Comparison of ENCODE assay signal across 14 cellular contexts in genomic region chr16:84340305-84341040, GRCh38. TPM values are rescaled to one million over a fixed set of nuclear protein-coding genes. Genes with fewer than 3 reads are reported as not detected.
DNase-seq lines count a peak whose midpoint lies in the region; ATAC-seq, FAIRE-seq and TF ChIP-seq lines count a peak whose summit lies in the region.
"Had no signal": no experiment of that assay in that cellular context is flagged by ENCODE, and none has a peak within 500 bp of the region (broad histone marks: within the 10 kb centered on the region; RNA-seq: fewer than 3 reads in every experiment).

No MANE protein-coding gene starts in this region.

- H3K36me3 ChIP-seq in breast epithelium, result no peaks in the 10 kb centered on the region
- no peaks in the 10 kb centered on the region for H3K36me3 ChIP-seq in HepG2 (replicated peaks in 1 of 2; ENCODE audit: control insufficient read depth in 1 of 2, insufficient read depth in 2 of 2, low read length in 2 of 2)
- H3K36me3 ChIP-seq: neural progenitor cell, thoracic aorta had no signal

- TF ChIP-seq CTCF in breast epithelium (IDR thresholded peaks at IDR 0.05) (peak in 2 of 3 donors; percentile 37 to 46), HepG2 (CRISPR knock-in tag; IDR thresholded peaks at IDR 0.05) (no peak)

- 36% methylated on average over 13 of the region's 18 CpGs for WGBS in HepG2 (ENCODE audit: low lambda C conversion rate)

- H3K4me3 Mint-ChIP-seq in activated T-helper 2 cell treated with anti-CD3 and anti-CD28 coated beads, Interferon-gamma antibody, Interleukin-2, Interleukin-4, amounts not matched to agents 10 μg/mL and 5 μg/mL and 100 μg/mL, durations not matched to agents 14 hours and 24 hours and 36 hours (ENCODE audit: low read depth), result no peak overlapping the region
- no peak overlapping the region for H3K4me3 Mint-ChIP-seq in T-helper 17 cell
- H3K4me3 Mint-ChIP-seq in activated T-cell treated with anti-CD3 and anti-CD28 coated beads, Interleukin-2, amount 50 U/mL, for 4 hours, result no peak overlapping the region
- H3K4me3 Mint-ChIP-seq: neural progenitor cell; T-helper 1 cell treated with Interleukin-12 subunit alpha and Interleukin-12 subunit beta and Interleukin-4 antibody, amounts not matched to agents 30 μg/mL and 1 μg/mL, for 36 hours had no signal

- H3K27me3 Mint-ChIP-seq in activated T-helper 2 cell treated with anti-CD3 and anti-CD28 coated beads, Interferon-gamma antibody, Interleukin-2, Interleukin-4, amounts not matched to agents 10 μg/mL and 5 μg/mL and 100 μg/mL, durations not matched to agents 14 hours and 24 hours and 36 hours (ENCODE audit: low read depth), result peaks cover 4% of the 10 kb centered on the region
- H3K27me3 Mint-ChIP-seq in T-helper 17 cell, result peaks cover 5% of the 10 kb centered on the region
- H3K27me3 Mint-ChIP-seq in activated T-cell treated with anti-CD3 and anti-CD28 coated beads, Interleukin-2, amount 50 U/mL, for 4 hours (ENCODE audit: low read depth), result peaks cover 2% of the 10 kb centered on the region

- no peak for TF ChIP-seq EP300 in HepG2 (IDR thresholded peaks at IDR 0.05; ENCODE audit: low read depth in 2 of 2, low read length in 2 of 2)
- no peak for TF ChIP-seq EP300 in HepG2 (CRISPR knock-in tag; IDR thresholded peaks at IDR 0.05; ENCODE audit: borderline replicate concordance)

- no peak overlapping the region for H3K4me2 ChIP-seq in HepG2 (ENCODE audit: low read depth, low read length)
- H3K4me2 ChIP-seq: neural progenitor cell had no signal

- DNase-seq in SIG-M5 treated with dmso at 0.1 percent for 504 hours (lab: John Stamatoyannopoulos, UW; ENCODE audit: unreplicated experiment), result peak; percentile 57
- DNase-seq in SIG-M5 (lab: John Stamatoyannopoulos, UW), result no peak
- peak; percentile 67 to 68 for DNase-seq in breast epithelium (ENCODE audit: low spot score in 2 of 2)
- no peak for DNase-seq in HepG2 (ENCODE audit: low spot score)
- DNase-seq in activated T-helper 2 cell treated with anti-CD3 and anti-CD28 coated beads, Interferon-gamma antibody, Interleukin-2, Interleukin-4, amounts not matched to agents 10 μg/mL and 5 μg/mL and 100 μg/mL, durations not matched to agents 14 hours and 24 hours and 36 hours (ENCODE audit: low spot score), result no peak
- no peak for DNase-seq in NCI-H2029 (lab: John Stamatoyannopoulos, UW)
- DNase-seq in T-helper 17 cell, result no peak
- no peak for DNase-seq in activated T-cell treated with anti-CD3 and anti-CD28 coated beads, Interleukin-2, amount 50 U/mL, for 4 hours
- DNase-seq: activated CD4-positive, alpha-beta T cell treated with anti-CD3 and anti-CD28 coated beads, Interleukin-2, amount 50 U/mL, for 4 hours had no signal

- no peaks in the 10 kb centered on the region for H3K79me2 ChIP-seq in HepG2 (ENCODE audit: insufficient read depth, low read length)

- peak; percentile 59 for ATAC-seq in HepG2
- ATAC-seq in T-helper 17 cell, result no peak
- no peak for ATAC-seq in activated T-cell treated with anti-CD3 and anti-CD28 coated beads, Interleukin-2, amount 50 U/mL, for 4 hours
- ATAC-seq: left lobe of liver had no signal

- no peaks in the 10 kb centered on the region for H3K4me1 Mint-ChIP-seq in activated T-helper 2 cell treated with anti-CD3 and anti-CD28 coated beads, Interferon-gamma antibody, Interleukin-2, Interleukin-4, amounts not matched to agents 10 μg/mL and 5 μg/mL and 100 μg/mL, durations not matched to agents 14 hours and 24 hours and 36 hours (ENCODE audit: low read depth)
- H3K4me1 Mint-ChIP-seq in T-helper 17 cell, result no peaks in the 10 kb centered on the region
- H3K4me1 Mint-ChIP-seq in activated T-cell treated with anti-CD3 and anti-CD28 coated beads, Interleukin-2, amount 50 U/mL, for 4 hours (ENCODE audit: low read depth), result no peaks in the 10 kb centered on the region
- H3K4me1 Mint-ChIP-seq: neural progenitor cell had no signal

- in situ Hi-C loops in HepG2 (cut with HindIII; ENCODE audit: extremely low pct_ligation_motif_present, low pct_unique_long_range_greater_than_20kb), result no loop called here

- H3K27ac ChIP-seq in breast epithelium (peak overlapping the region in 1 of 2 donors; percentile 25), HepG2 (ENCODE audit: extremely low read length, insufficient read depth, low read length) (no peak overlapping the region)
- H3K27ac ChIP-seq: neural progenitor cell, thoracic aorta had no signal

- no TSS peak for BruUV-seq in HepG2 (replicated peaks; lab: Mats Ljungman, UMichigan)

- CTCF ChIA-PET in HepG2 (lab: Yijun Ruan, JAX; ENCODE audit: low intra/inter-chr PET ratio, low total read pairs), result no interaction called here

- H2AFZ ChIP-seq in HepG2 (ENCODE audit: low read length), result no peak overlapping the region
- H2AFZ ChIP-seq: neural progenitor cell had no signal

- H3K9me3 Mint-ChIP-seq in activated T-helper 2 cell treated with anti-CD3 and anti-CD28 coated beads, Interferon-gamma antibody, Interleukin-2, Interleukin-4, amounts not matched to agents 10 μg/mL and 5 μg/mL and 100 μg/mL, durations not matched to agents 14 hours and 24 hours and 36 hours, result peaks cover 7% of the 10 kb centered on the region
- H3K9me3 Mint-ChIP-seq in activated T-cell treated with anti-CD3 and anti-CD28 coated beads, Interleukin-2, amount 50 U/mL, for 4 hours, result peaks cover 14% of the 10 kb centered on the region

- H3K27me3 ChIP-seq in breast epithelium (no peaks in the 10 kb centered on the region), HepG2 (ENCODE audit: control insufficient read depth in 1 of 2, insufficient read depth in 2 of 2, low read length in 2 of 2) (peaks cover 3 to 39% of the 10 kb centered on the region in 2 experiments)
- H3K27me3 ChIP-seq: neural progenitor cell had no signal

- intact Hi-C loops in breast epithelium (cut with DNase I; ENCODE audit: low total_unique reads), result no loop called here
- intact Hi-C loops in HepG2 (cut with micrococcal nuclease; ENCODE audit: unreplicated experiment), result no loop called here
- intact Hi-C loops in activated T-helper 2 cell treated with anti-CD3 and anti-CD28 coated beads, Interferon-gamma antibody, Interleukin-2, Interleukin-4, amounts not matched to agents 10 μg/mL and 5 μg/mL and 100 μg/mL, durations not matched to agents 14 hours and 24 hours and 36 hours (cut with micrococcal nuclease), result no loop called here

- H3K4me3 ChIP-seq in breast epithelium, result no peak overlapping the region
- no peak overlapping the region for H3K4me3 ChIP-seq in HepG2 (replicated peaks in 1 of 3; ENCODE audit: insufficient read depth in 1 of 3, low read depth in 2 of 3, low read length in 3 of 3)
- H3K4me3 ChIP-seq: neural progenitor cell, thoracic aorta had no signal

- no peak for TF ChIP-seq POLR2A in breast epithelium (IDR thresholded peaks at IDR 0.05)
- no peak for TF ChIP-seq POLR2A in HepG2 (IDR thresholded peaks at IDR 0.05; ENCODE audit: insufficient read depth in 1 of 2, low read depth in 2 of 2, low read length in 2 of 2)

- no peak overlapping the region for H3K27ac Mint-ChIP-seq in activated T-helper 2 cell treated with anti-CD3 and anti-CD28 coated beads, Interferon-gamma antibody, Interleukin-2, Interleukin-4, amounts not matched to agents 10 μg/mL and 5 μg/mL and 100 μg/mL, durations not matched to agents 14 hours and 24 hours and 36 hours
- H3K27ac Mint-ChIP-seq in T-helper 17 cell, result no peak overlapping the region
- H3K27ac Mint-ChIP-seq: T-helper 1 cell treated with Interleukin-12 subunit alpha and Interleukin-12 subunit beta and Interleukin-4 antibody, amounts not matched to agents 30 μg/mL and 1 μg/mL, for 36 hours had no signal

- H4K20me1 ChIP-seq in HepG2 (ENCODE audit: insufficient read depth, low read length), result no peaks in the 10 kb centered on the region

- TF ChIP-seq RAD21 in HepG2 (CRISPR knock-in tag; IDR thresholded peaks at IDR 0.05), result no peak

- H3K36me3 Mint-ChIP-seq in activated T-helper 2 cell treated with anti-CD3 and anti-CD28 coated beads, Interferon-gamma antibody, Interleukin-2, Interleukin-4, amounts not matched to agents 10 μg/mL and 5 μg/mL and 100 μg/mL, durations not matched to agents 14 hours and 24 hours and 36 hours (ENCODE audit: low read depth), result no peaks in the 10 kb centered on the region
- H3K36me3 Mint-ChIP-seq in T-helper 17 cell (ENCODE audit: low read depth), result no peaks in the 10 kb centered on the region
- H3K36me3 Mint-ChIP-seq in activated T-cell treated with anti-CD3 and anti-CD28 coated beads, Interleukin-2, amount 50 U/mL, for 4 hours (ENCODE audit: insufficient read depth), result no peaks in the 10 kb centered on the region
- H3K36me3 Mint-ChIP-seq: neural progenitor cell had no signal

- peaks cover 0 to 4% of the 10 kb centered on the region in 2 donors for H3K4me1 ChIP-seq in breast epithelium
- no peaks in the 10 kb centered on the region for H3K4me1 ChIP-seq in HepG2 (ENCODE audit: insufficient read depth, low read length)
- H3K4me1 ChIP-seq: neural progenitor cell had no signal

- H3K9me3 ChIP-seq in breast epithelium, result peaks cover 8 to 12% of the 10 kb centered on the region in 2 donors
- H3K9me3 ChIP-seq in HepG2 (ENCODE audit: low read length), result no peaks in the 10 kb centered on the region
- no peaks in the 10 kb centered on the region for H3K9me3 ChIP-seq in T-helper 17 cell (ENCODE audit: control insufficient read depth, low read length, poor library complexity, severe bottlenecking)
- H3K9me3 ChIP-seq: thoracic aorta had no signal

- POLR2A ChIA-PET in HepG2 (lab: Yijun Ruan, JAX), result no interaction called here

- no peak for FAIRE-seq in HepG2 (lab: Jason Lieb, UNC)
- FAIRE-seq: D721Med had no signal

- H3K9ac ChIP-seq in HepG2 (ENCODE audit: insufficient read depth, low read depth, low read length), result no peak overlapping the region
- H3K9ac ChIP-seq: neural progenitor cell had no signal

RNA-seq across cellular contexts. Expression of gene ATP2C2, which starts 27.9 kb away (rescaled TPM):
- total RNA-seq in breast epithelium, result 10 to 100 TPM in 1 of 3 donors, 1 to 10 TPM in 1, not detected in 1; 6.0 to 28.5 TPM
- not detected in 2 replicates for total RNA-seq in HepG2 (2016; rRNA removed; fragmentation: Illumina TruSeq; extraction: Trizol)
- total RNA-seq in HepG2 (2016; cell fraction: cytosol; rRNA removed; fragmentation: Illumina TruSeq; extraction: Trizol; ENCODE audit: low read depth), result not detected in 2 replicates
- total RNA-seq in HepG2 (2016; cell fraction: insoluble cytoplasmic fraction; rRNA removed; fragmentation: Illumina TruSeq; extraction: Trizol), result not detected in 2 replicates
- not detected in 2 replicates for total RNA-seq in HepG2 (2016; cell fraction: membrane; rRNA removed; fragmentation: Illumina TruSeq; extraction: Trizol)
- not detected in 2 replicates for total RNA-seq in HepG2 (2016; cell fraction: nucleus; rRNA removed; fragmentation: Illumina TruSeq; extraction: Trizol)
- polyA plus RNA-seq in HepG2 (2011; rRNA removed), result 0.05 and 0.07 TPM in 2 replicates
- 0.04 and 0.06 TPM in 2 replicates for polyA plus RNA-seq in HepG2 (2011; cell fraction: cytosol; rRNA removed)
- polyA plus RNA-seq in HepG2 (2011; cell fraction: nucleus; rRNA removed), result 0.29 and 0.54 TPM in 2 replicates
- polyA plus RNA-seq in HepG2 (2012), result 0.12 and 0.41 TPM in 2 replicates
- not detected in 2 replicates for polyA plus RNA-seq in HepG2 (2016; cell fraction: cytosol; fragmentation: Illumina TruSeq; extraction: Trizol; ENCODE audit: low read depth)
- not detected in 2 replicates for polyA plus RNA-seq in HepG2 (2016; cell fraction: insoluble cytoplasmic fraction; fragmentation: Illumina TruSeq; extraction: Trizol; ENCODE audit: low read depth)
- not detected in 2 replicates for polyA plus RNA-seq in HepG2 (2016; cell fraction: membrane; fragmentation: Illumina TruSeq; extraction: Trizol; ENCODE audit: low read depth)
- polyA plus RNA-seq in HepG2 (2016; cell fraction: nucleus; fragmentation: Illumina TruSeq; extraction: Trizol; ENCODE audit: insufficient read depth, low read depth), result not detected in 2 replicates
- polyA minus RNA-seq in HepG2 (2011; rRNA and poly(A)+ RNA removed; ENCODE audit: low replicate concordance), result not detected in 2 replicates
- polyA minus RNA-seq in HepG2 (2011; cell fraction: cytosol; rRNA and poly(A)+ RNA removed), result not detected in 2 replicates
- polyA minus RNA-seq in HepG2 (2011; cell fraction: nucleus; rRNA and poly(A)+ RNA removed), result not detected in 2 replicates
- not detected in 2 replicates for total RNA-seq in activated T-helper 2 cell treated with anti-CD3 and anti-CD28 coated beads, Interferon-gamma antibody, Interleukin-2, Interleukin-4, amounts not matched to agents 10 μg/mL and 5 μg/mL and 100 μg/mL, durations not matched to agents 14 hours and 24 hours and 36 hours
- not detected for total RNA-seq in T-helper 17 cell
- total RNA-seq in activated T-cell treated with anti-CD3 and anti-CD28 coated beads, Interleukin-2, amount 50 U/mL, for 4 hours, result not detected

RNA-seq across cellular contexts. Expression of gene WFDC1, which starts 45.8 kb away (rescaled TPM):
- total RNA-seq in breast epithelium, result 1 to 10 TPM in 2 of 3 donors, under 1 TPM in 1; 0.16 to 3.3 (median 1.3) TPM
- not detected in 2 replicates for total RNA-seq in HepG2 (2016; rRNA removed; fragmentation: Illumina TruSeq; extraction: Trizol)
- not detected in 2 replicates for total RNA-seq in HepG2 (2016; cell fraction: cytosol; rRNA removed; fragmentation: Illumina TruSeq; extraction: Trizol; ENCODE audit: low read depth)
- not detected in 2 replicates for total RNA-seq in HepG2 (2016; cell fraction: insoluble cytoplasmic fraction; rRNA removed; fragmentation: Illumina TruSeq; extraction: Trizol)
- total RNA-seq in HepG2 (2016; cell fraction: membrane; rRNA removed; fragmentation: Illumina TruSeq; extraction: Trizol), result not detected in 2 replicates
- not detected in 2 replicates for total RNA-seq in HepG2 (2016; cell fraction: nucleus; rRNA removed; fragmentation: Illumina TruSeq; extraction: Trizol)
- polyA plus RNA-seq in HepG2 (2011; rRNA removed), result not detected in 2 replicates
- polyA plus RNA-seq in HepG2 (2011; cell fraction: cytosol; rRNA removed), result not detected in 2 replicates
- polyA plus RNA-seq in HepG2 (2011; cell fraction: nucleus; rRNA removed), result not detected in 2 replicates
- not detected in 2 replicates for polyA plus RNA-seq in HepG2 (2012)
- polyA plus RNA-seq in HepG2 (2016; cell fraction: cytosol; fragmentation: Illumina TruSeq; extraction: Trizol; ENCODE audit: low read depth), result not detected in 2 replicates
- not detected in 2 replicates for polyA plus RNA-seq in HepG2 (2016; cell fraction: insoluble cytoplasmic fraction; fragmentation: Illumina TruSeq; extraction: Trizol; ENCODE audit: low read depth)
- not detected in 2 replicates for polyA plus RNA-seq in HepG2 (2016; cell fraction: membrane; fragmentation: Illumina TruSeq; extraction: Trizol; ENCODE audit: low read depth)
- polyA plus RNA-seq in HepG2 (2016; cell fraction: nucleus; fragmentation: Illumina TruSeq; extraction: Trizol; ENCODE audit: insufficient read depth, low read depth), result not detected in 2 replicates
- 0.05 TPM in 1 of 2 replicates, not detected in the other for polyA minus RNA-seq in HepG2 (2011; rRNA and poly(A)+ RNA removed; ENCODE audit: low replicate concordance)
- not detected in 2 replicates for polyA minus RNA-seq in HepG2 (2011; cell fraction: cytosol; rRNA and poly(A)+ RNA removed)
- polyA minus RNA-seq in HepG2 (2011; cell fraction: nucleus; rRNA and poly(A)+ RNA removed), result not detected in 2 replicates
- total RNA-seq in activated T-helper 2 cell treated with anti-CD3 and anti-CD28 coated beads, Interferon-gamma antibody, Interleukin-2, Interleukin-4, amounts not matched to agents 10 μg/mL and 5 μg/mL and 100 μg/mL, durations not matched to agents 14 hours and 24 hours and 36 hours, result not detected in 2 replicates
- total RNA-seq in T-helper 17 cell, result not detected
- total RNA-seq in activated T-cell treated with anti-CD3 and anti-CD28 coated beads, Interleukin-2, amount 50 U/mL, for 4 hours, result not detected

Comparison
In these comparisons a context has a peak if more than half of its experiments do, and no peak if none do; other contexts are left out.
1. DNase-seq: peak in SIG-M5 treated with dmso at 0.1 percent for 504 hours (single experiment) and breast epithelium (2 of 2); none in SIG-M5 (single experiment), HepG2 (single experiment), activated T-helper 2 cell treated with anti-CD3 and anti-CD28 coated beads, Interferon-gamma antibody, Interleukin-2, Interleukin-4, amounts not matched to agents 10 μg/mL and 5 μg/mL and 100 μg/mL, durations not matched to agents 14 hours and 24 hours and 36 hours (single experiment), NCI-H2029 (single experiment), T-helper 17 cell (0 of 3) and activated T-cell treated with anti-CD3 and anti-CD28 coated beads, Interleukin-2, amount 50 U/mL, for 4 hours (single experiment).